12 cellular contexts compared by ENCODE assay signal in genomic region chr17:80750263-80750662, GRCh38.
DNase-seq lines count a peak whose midpoint lies in the region; ATAC-seq and TF ChIP-seq lines count a peak whose summit lies in the region.
"Had no signal": no experiment of that assay in that cellular context is flagged by ENCODE, and none has a peak within 500 bp of the region (broad histone marks: within the 10 kb centered on the region; RNA-seq: fewer than 3 reads in every experiment).

No MANE protein-coding gene starts in this region.

- H3K36me3 ChIP-seq in Loucy (ENCODE audit: insufficient read depth, low read length) (peaks cover 5% of the 10 kb centered on the region; the same call in 1 of the 2 replicates), prostate gland (no peaks in the 10 kb centered on the region)

- H3K9ac ChIP-seq in Loucy (ENCODE audit: low read depth, low read length, poor library complexity, severe bottlenecking) = no peak overlapping the region

- ATAC-seq in GM19035 (IDR thresholded peaks at IDR 0.05; ENCODE audit: unreplicated experiment) (no peak), HG02642 (IDR thresholded peaks at IDR 0.05; ENCODE audit: poor library complexity, unreplicated experiment) (no peak)
- ATAC-seq: PC-3 had no signal

- no peaks in the 10 kb centered on the region for H3K9me2 ChIP-seq in Loucy (replicated peaks; ENCODE audit: low read depth, low read length)

- H3K4me3 ChIP-seq in Loucy (ENCODE audit: low read length, poor library complexity, severe bottlenecking) = no peak overlapping the region
- H3K4me3 ChIP-seq in prostate gland = no peak overlapping the region
- H3K4me3 ChIP-seq: tibial artery had no signal

- TF ChIP-seq CTCF in Loucy (conservative IDR thresholded peaks at IDR 0.05; ENCODE audit: low read length) (no peak), prostate gland (IDR thresholded peaks at IDR 0.05) (no peak)

- H2AFZ ChIP-seq in Loucy (ENCODE audit: low read length) = no peak overlapping the region

- peak overlapping the region; percentile 10 for H3K4me2 ChIP-seq in Loucy (ENCODE audit: low read depth, low read length, poor library complexity, severe bottlenecking)

- no peaks in the 10 kb centered on the region for H4K20me1 ChIP-seq in Loucy (ENCODE audit: insufficient read depth, low read length, poor library complexity, severe bottlenecking)

- H3K9me3 ChIP-seq in Loucy (ENCODE audit: insufficient read depth, low read depth, low read length) (no peaks in the 10 kb centered on the region), prostate gland (no peaks in the 10 kb centered on the region)
- H3K9me3 ChIP-seq: tibial artery had no signal

- no peaks in the 10 kb centered on the region for H3K79me2 ChIP-seq in Loucy (ENCODE audit: insufficient read depth, low read length)

- peak overlapping the region; percentile 57 to 72 for H3K27ac ChIP-seq in prostate gland
- H3K27ac ChIP-seq: 22Rv1, tibial artery had no signal

- peak; percentile 53 for DNase-seq in DMS153 (lab: John Stamatoyannopoulos, UW)
- DNase-seq in DMS153 treated with DMSO at 0.1 percent for 48 hours (lab: John Stamatoyannopoulos, UW; ENCODE audit: unreplicated experiment) = no peak
- peak; percentile 46 for DNase-seq in ecto neural progenitor cell (ENCODE audit: low spot score)
- DNase-seq in prostate gland (ENCODE audit: low spot score) = no peak
- DNase-seq in effector CD8-positive, alpha-beta T cell (lab: John Stamatoyannopoulos, UW) = no peak
- DNase-seq: Calu3, PC-3, tibial artery had no signal

- WGBS in prostate gland = 68% methylated on average over 14 of the region's 14 CpGs

- no peaks in the 10 kb centered on the region for H3F3A ChIP-seq in Loucy (ENCODE audit: low read depth)

- intact Hi-C loops in prostate gland (cut with DNase I) = no loop called here

- no peak for TF ChIP-seq POLR2A in prostate gland (IDR thresholded peaks at IDR 0.05)

- no peaks in the 10 kb centered on the region for H3K27me3 ChIP-seq in Loucy (ENCODE audit: insufficient read depth, low read length, poor library complexity, severe bottlenecking)
- no peaks in the 10 kb centered on the region for H3K27me3 ChIP-seq in prostate gland (replicated peaks; ENCODE audit: insufficient read depth)
- H3K27me3 ChIP-seq: tibial artery had no signal

- H3K4me1 ChIP-seq in Loucy (ENCODE audit: insufficient read depth, low read length, poor library complexity, severe bottlenecking) (peaks cover 24% of the 10 kb centered on the region), prostate gland (replicated peaks) (no peaks in the 10 kb centered on the region)
- H3K4me1 ChIP-seq: tibial artery had no signal

Comparison
In these comparisons a context has a peak if more than half of its experiments do, and no peak if none do; other contexts are left out.
1. DNase-seq: peak in DMS153 (single experiment) and ecto neural progenitor cell (single experiment); none in DMS153 treated with DMSO at 0.1 percent for 48 hours (single experiment), prostate gland (single experiment) and effector CD8-positive, alpha-beta T cell (single experiment).